8 cellular contexts compared by ENCODE assay signal in the genomic region with DNA sequence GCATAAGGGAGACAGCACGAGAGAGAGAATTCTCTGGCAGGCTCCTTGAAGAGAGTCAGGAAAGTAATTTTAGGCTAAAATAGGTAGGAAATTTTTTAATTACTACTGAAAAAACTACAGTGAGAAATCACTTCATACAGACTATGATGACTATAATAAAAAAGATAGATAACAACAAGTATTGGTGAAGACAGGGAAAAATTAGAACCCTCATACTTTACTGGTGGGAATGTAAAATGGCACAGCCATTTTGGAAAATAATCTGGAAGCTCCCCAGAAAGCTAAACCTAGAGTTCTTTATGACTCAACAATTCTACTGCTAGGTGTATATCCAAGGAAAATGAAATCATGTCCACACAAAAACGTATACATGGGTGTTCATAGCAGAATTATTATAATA. TPM values are rescaled to one million over a fixed set of nuclear protein-coding genes. Genes with fewer than 3 reads are reported as not detected.
"Had no signal": no experiment of that assay in that cellular context is flagged by ENCODE, and none has a peak within 500 bp of the region (broad histone marks: within the 10 kb centered on the region; RNA-seq: fewer than 3 reads in every experiment).

No MANE protein-coding gene starts in this region.

- H3K4me3 ChIP-seq: GM12878 had no signal

- DNase-seq: GDM1, GF-D8 had no signal

- ATAC-seq: GM12878 had no signal

- FAIRE-seq: G401.6, GM12878, GM12891, GM12892, GM19239 had no signal

RNA-seq across cellular contexts. Expression of gene HDC, which starts 2.1 kb away (rescaled TPM):
- total RNA-seq: G401, GM12878 had no signal
- polyA plus RNA-seq: GM12878 had no signal
